20 cellular contexts compared by ENCODE assay signal in genomic region chr2:103232882-103233281, GRCh38.
A peak's percentile ranks its signal among the peaks of the same experiment; 100 is the strongest.
DNase-seq lines count a peak whose midpoint lies in the region; ATAC-seq and TF ChIP-seq lines count a peak whose summit lies in the region.
"Had no signal": no experiment of that assay in that cellular context is flagged by ENCODE, and none has a peak within 500 bp of the region (broad histone marks: within the 10 kb centered on the region; RNA-seq: fewer than 3 reads in every experiment).

No MANE protein-coding gene starts in this region.

- H3K4me1 Mint-ChIP-seq in activated CD8-positive, alpha-beta T cell treated with anti-CD3 and anti-CD28 coated beads, Interleukin-2, amount 10 ng/mL, durations not matched to agents 7 days and 5 days (ENCODE audit: low read depth) = no peaks in the 10 kb centered on the region
- no peaks in the 10 kb centered on the region for H3K4me1 Mint-ChIP-seq in CD4-positive, alpha-beta memory T cell
- H3K4me1 Mint-ChIP-seq: B cell; CD8-positive, alpha-beta memory T cell; H9 had no signal

- no peaks in the 10 kb centered on the region for H3K4me1 ChIP-seq in PC-3 (ENCODE audit: insufficient read depth, low read length)
- H3K4me1 ChIP-seq in CD4-positive, alpha-beta memory T cell (ENCODE audit: insufficient read depth, low read length) = no peaks in the 10 kb centered on the region
- H3K4me1 ChIP-seq: BLaER1 treated with 17β-estradiol and CSF1 and Interleukin-3, amounts not matched to agents 10 nM and 100 nM had no signal

- H4K20me1 ChIP-seq in PC-3 (ENCODE audit: low read length) = no peaks in the 10 kb centered on the region
- H4K20me1 ChIP-seq: BLaER1 treated with 17β-estradiol and CSF1 and Interleukin-3, amounts not matched to agents 10 nM and 100 nM had no signal

- H3F3A ChIP-seq in PC-3 (ENCODE audit: low read length, unreplicated experiment) = no peaks in the 10 kb centered on the region

- H3K4me3 Mint-ChIP-seq in activated CD8-positive, alpha-beta T cell treated with anti-CD3 and anti-CD28 coated beads, Interleukin-2, amount 10 ng/mL, durations not matched to agents 7 days and 5 days = no peak overlapping the region
- no peak overlapping the region for H3K4me3 Mint-ChIP-seq in CD4-positive, alpha-beta memory T cell
- H3K4me3 Mint-ChIP-seq: B cell; CD8-positive, alpha-beta memory T cell; H9 had no signal

- no peak overlapping the region for H3K9ac ChIP-seq in PC-3 (ENCODE audit: low read length)
- H3K9ac ChIP-seq: BLaER1 treated with 17β-estradiol and CSF1 and Interleukin-3, amounts not matched to agents 10 nM and 100 nM had no signal

- H3K36me3 Mint-ChIP-seq in activated CD8-positive, alpha-beta T cell treated with anti-CD3 and anti-CD28 coated beads, Interleukin-2, amount 10 ng/mL, durations not matched to agents 7 days and 5 days (ENCODE audit: low read depth) = no peaks in the 10 kb centered on the region
- no peaks in the 10 kb centered on the region for H3K36me3 Mint-ChIP-seq in CD4-positive, alpha-beta memory T cell
- H3K36me3 Mint-ChIP-seq: CD8-positive, alpha-beta memory T cell had no signal

- no peak overlapping the region for H3K4me2 ChIP-seq in PC-3 (ENCODE audit: low read length)
- H3K4me2 ChIP-seq: BLaER1 treated with 17β-estradiol and CSF1 and Interleukin-3, amounts not matched to agents 10 nM and 100 nM had no signal

- no peaks in the 10 kb centered on the region for H3K9me2 ChIP-seq in PC-3 (replicated peaks; ENCODE audit: low read length)

- H3K4me3 ChIP-seq in PC-3 (ENCODE audit: low read length) = no peak overlapping the region
- H3K4me3 ChIP-seq in CD4-positive, alpha-beta memory T cell (ENCODE audit: low read length in 2 of 2) = no peak overlapping the region
- H3K4me3 ChIP-seq: BLaER1 treated with 17β-estradiol and CSF1 and Interleukin-3, amounts not matched to agents 10 nM and 100 nM; GM12878; K562 had no signal

- CTCF ChIA-PET in PC-3 (lab: Charles Lee) = no interaction called here
- CTCF ChIA-PET in activated CD8-positive, alpha-beta T cell treated with anti-CD3 and anti-CD28 coated beads, Interleukin-2, amount 10 ng/mL, durations not matched to agents 7 days and 5 days (lab: Charles Lee) = no interaction called here
- CTCF ChIA-PET in CD4-positive, alpha-beta memory T cell (lab: Charles Lee; ENCODE audit: partially characterized antibody) = no interaction called here
- CTCF ChIA-PET in HEK293T (lab: Yijun Ruan, JAX) = interaction anchor here (0.7 kb wide), 1 partner anchor 42 kb away, joined by 3 read pairs; no protein-coding TSS in a partner anchor

- no peaks in the 10 kb centered on the region for H3K27me3 ChIP-seq in PC-3 (ENCODE audit: low read length)
- H3K27me3 ChIP-seq in CD4-positive, alpha-beta memory T cell (ENCODE audit: insufficient read depth, low read length) = no peaks in the 10 kb centered on the region
- H3K27me3 ChIP-seq: BLaER1 treated with 17β-estradiol and CSF1 and Interleukin-3, amounts not matched to agents 10 nM and 100 nM had no signal

- H3K9me3 Mint-ChIP-seq in activated CD8-positive, alpha-beta T cell treated with anti-CD3 and anti-CD28 coated beads, Interleukin-2, amount 10 ng/mL, durations not matched to agents 7 days and 5 days (ENCODE audit: insufficient read depth) = no peaks in the 10 kb centered on the region
- peaks cover 0 to 9% (median 4%) of the 10 kb centered on the region in 8 donors for H3K9me3 Mint-ChIP-seq in CD4-positive, alpha-beta memory T cell

- intact Hi-C loops in PC-3 (cut with micrococcal nuclease) = no loop called here
- intact Hi-C loops in CD4-positive, alpha-beta memory T cell (cut with micrococcal nuclease) = no loop called here

- ATAC-seq in PC-3 (no peak), HG03565 (IDR thresholded peaks at IDR 0.05; ENCODE audit: unreplicated experiment) (no peak)
- no peak for ATAC-seq in activated CD8-positive, alpha-beta T cell treated with anti-CD3 and anti-CD28 coated beads, Interleukin-2, amount 10 ng/mL, durations not matched to agents 7 days and 5 days
- ATAC-seq: GM12878, K562 had no signal

- TF ChIP-seq CTCF in PC-3 (conservative IDR thresholded peaks at IDR 0.05; ENCODE audit: low read depth, low read length) = no peak

- H3K9me3 ChIP-seq in PC-3 (ENCODE audit: low read length) = no peaks in the 10 kb centered on the region
- no peaks in the 10 kb centered on the region for H3K9me3 ChIP-seq in CD4-positive, alpha-beta memory T cell (ENCODE audit: control insufficient read depth in 1 of 2, low read length in 2 of 2)
- H3K9me3 ChIP-seq: BLaER1 treated with 17β-estradiol and CSF1 and Interleukin-3, amounts not matched to agents 10 nM and 100 nM had no signal

- H3K27me3 Mint-ChIP-seq in activated CD8-positive, alpha-beta T cell treated with anti-CD3 and anti-CD28 coated beads, Interleukin-2, amount 10 ng/mL, durations not matched to agents 7 days and 5 days (ENCODE audit: low read depth) = no peaks in the 10 kb centered on the region
- H3K27me3 Mint-ChIP-seq in CD4-positive, alpha-beta memory T cell = no peaks in the 10 kb centered on the region
- H3K27me3 Mint-ChIP-seq: B cell; CD8-positive, alpha-beta memory T cell had no signal

- H2AFZ ChIP-seq in PC-3 (ENCODE audit: low read length) = no peak overlapping the region

- BruUV-seq in PC-3 (replicated peaks; lab: Mats Ljungman, UMichigan) = no TSS peak

- H3K27ac Mint-ChIP-seq in activated CD8-positive, alpha-beta T cell treated with anti-CD3 and anti-CD28 coated beads, Interleukin-2, amount 10 ng/mL, durations not matched to agents 7 days and 5 days = no peak overlapping the region
- H3K27ac Mint-ChIP-seq in CD4-positive, alpha-beta memory T cell = no peak overlapping the region
- H3K27ac Mint-ChIP-seq: B cell had no signal

- no peaks in the 10 kb centered on the region for H3K79me2 ChIP-seq in PC-3 (ENCODE audit: low read length)

- POLR2A ChIA-PET in PC-3 (lab: Charles Lee; ENCODE audit: unreplicated experiment) = no interaction called here
- POLR2A ChIA-PET in activated CD8-positive, alpha-beta T cell treated with anti-CD3 and anti-CD28 coated beads, Interleukin-2, amount 10 ng/mL, durations not matched to agents 7 days and 5 days (lab: Charles Lee) = no interaction called here
- POLR2A ChIA-PET in CD4-positive, alpha-beta memory T cell (lab: Charles Lee; ENCODE audit: partially characterized antibody) = no interaction called here
- POLR2A ChIA-PET in HEK293T (lab: Yijun Ruan, JAX) = no interaction called here

- no peaks in the 10 kb centered on the region for H3K36me3 ChIP-seq in PC-3 (ENCODE audit: low read depth, low read length)
- no peaks in the 10 kb centered on the region for H3K36me3 ChIP-seq in CD4-positive, alpha-beta memory T cell (ENCODE audit: insufficient read depth, low read length)
- H3K36me3 ChIP-seq: BLaER1 treated with 17β-estradiol and CSF1 and Interleukin-3, amounts not matched to agents 10 nM and 100 nM had no signal

- peak; percentile 49 for DNase-seq in Daoy (ENCODE audit: low read depth)
- DNase-seq in PC-3 = peak; percentile 7
- peak; percentile 26 for DNase-seq in astrocyte of the hippocampus (ENCODE audit: low read depth, low spot score)
- peak; percentile 2 for DNase-seq in renal cortical epithelial cell (ENCODE audit: low read depth)
- no peak for DNase-seq in activated CD8-positive, alpha-beta T cell treated with anti-CD3 and anti-CD28 coated beads, Interleukin-2, amount 10 ng/mL, durations not matched to agents 7 days and 5 days
- DNase-seq in CD4-positive, alpha-beta memory T cell = no peak
- no peak for DNase-seq in HEK293T (ENCODE audit: extremely low spot score)
- DNase-seq: CD8-positive, alpha-beta memory T cell; COR-L47; DMS79 treated with DMSO at 0.1 percent for 48 hours; EL; GOT3; H9; IMR-90 had no signal

- H3K27ac ChIP-seq in PC-3 (ENCODE audit: low read length) = no peak overlapping the region
- H3K27ac ChIP-seq in CD4-positive, alpha-beta memory T cell (ENCODE audit: low read depth, low read length) = no peak overlapping the region
- H3K27ac ChIP-seq: BLaER1 treated with 17β-estradiol and CSF1 and Interleukin-3, amounts not matched to agents 10 nM and 100 nM; HL-60 had no signal

TF ChIP-seq in HEK293T, 16 proteins besides CTCF, POLR2A, EP300 and RAD21:
- TF ChIP-seq LEF1 (IDR thresholded peaks at IDR 0.05; ENCODE audit: borderline replicate concordance) = no peak
- no peak for TF ChIP-seq FOXK2 (IDR thresholded peaks at IDR 0.05)
- no peak for TF ChIP-seq ZNF384 (IDR thresholded peaks at IDR 0.05)
- TF ChIP-seq HDGF (IDR thresholded peaks at IDR 0.05; ENCODE audit: borderline replicate concordance) = no peak
- TF ChIP-seq ELF4 (IDR thresholded peaks at IDR 0.05) = no peak
- no peak for TF ChIP-seq SUZ12 (IDR thresholded peaks at IDR 0.05)
- no peak for TF ChIP-seq BHLHE40 (IDR thresholded peaks at IDR 0.05; ENCODE audit: borderline replicate concordance)
- TF ChIP-seq TARDBP (IDR thresholded peaks at IDR 0.05) = no peak
- no peak for TF ChIP-seq PKNOX1 (IDR thresholded peaks at IDR 0.05)
- no peak for TF ChIP-seq CTBP1 (IDR thresholded peaks at IDR 0.05; ENCODE audit: borderline replicate concordance)
- TF ChIP-seq FOXA1 (IDR thresholded peaks at IDR 0.05) = no peak
- no peak for TF ChIP-seq ARNT (IDR thresholded peaks at IDR 0.05)
- TF ChIP-seq NFRKB (IDR thresholded peaks at IDR 0.05) = no peak

Comparison
In these comparisons a context has a peak if more than half of its experiments do, and no peak if none do; other contexts are left out.
1. DNase-seq: peak in Daoy (single experiment), PC-3 (single experiment), astrocyte of the hippocampus (single experiment) and renal cortical epithelial cell (single experiment); none in activated CD8-positive, alpha-beta T cell treated with anti-CD3 and anti-CD28 coated beads, Interleukin-2, amount 10 ng/mL, durations not matched to agents 7 days and 5 days (single experiment), CD4-positive, alpha-beta memory T cell (0 of 5) and HEK293T (single experiment).